ENCODE assay signal across 23 cellular contexts in the genomic region with DNA sequence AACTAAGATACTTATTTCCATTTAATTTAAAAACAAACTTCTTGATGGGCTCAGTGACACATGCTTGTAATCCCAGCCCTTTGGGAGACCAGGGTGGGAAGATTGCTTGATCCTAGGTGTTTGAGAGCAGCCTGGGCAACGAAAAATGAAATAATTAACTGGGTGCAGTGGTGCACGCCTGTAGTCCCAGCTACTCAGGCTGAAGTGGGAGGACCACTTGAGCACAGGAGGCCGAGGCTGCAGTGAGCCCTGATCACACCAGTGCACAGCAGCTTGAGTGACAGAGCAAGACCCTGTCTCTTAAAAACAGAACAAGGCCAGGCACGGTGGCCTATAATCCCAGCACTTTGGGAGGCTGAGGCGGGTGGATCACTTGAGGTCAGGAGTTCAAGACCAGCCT.
"Had no signal": no experiment of that assay in that cellular context is flagged by ENCODE, and none has a peak within 500 bp of the region (broad histone marks: within the 10 kb centered on the region; RNA-seq: fewer than 3 reads in every experiment).

No MANE protein-coding gene starts in this region.

- H3K27ac ChIP-seq: heart left ventricle, left ventricle myocardium inferior, ovary, right lobe of liver, skin epidermis, tibial nerve, vagina had no signal

- FAIRE-seq: bronchial epithelial cell, islet of Langerhans had no signal

- ATAC-seq: activated CD8-positive, alpha-beta memory T cell treated with anti-CD3 and anti-CD28 coated beads, Interleukin-2, amount 10 ng/mL, durations not matched to agents 7 days and 5 days; heart left ventricle; natural killer cell treated with Interleukin-12 subunit alpha and Interleukin-12 subunit beta and Interleukin-15 and Interleukin-18, amount 100 ng/mL, for 72 hours; right lobe of liver; stimulated activated naive CD8-positive, alpha-beta T cell treated with anti-CD3 and anti-CD28 coated beads, Interleukin-15, amount 100 ng/mL, for 72 hours had no signal

- H3K36me3 ChIP-seq: gastrocnemius medialis, left ventricle myocardium inferior, ovary, right lobe of liver, tibial nerve, vagina had no signal

- H3K4me1 ChIP-seq: right lobe of liver had no signal

- DNase-seq: activated CD4-positive, alpha-beta T cell treated with anti-CD3 and anti-CD28 coated beads, Interleukin-2, amount 10 ng/mL, durations not matched to agents 24 days and 14 days; activated CD8-positive, alpha-beta memory T cell treated with anti-CD3 and anti-CD28 coated beads, Interleukin-2, amount 10 ng/mL, durations not matched to agents 7 days and 5 days; activated CD8-positive, alpha-beta T cell treated with anti-CD3 and anti-CD28 coated beads for 36 hours; activated effector memory CD4-positive, alpha-beta T cell treated with anti-CD3 and anti-CD28 coated beads, Interleukin-2, amount 50 U/mL, for 16 hours; activated naive CD4-positive, alpha-beta T cell treated with anti-CD3 and anti-CD28 coated beads, Interleukin-2, amount 10 ng/mL, durations not matched to agents 7 days and 5 days; activated T-cell treated with anti-CD3 and anti-CD28 coated beads for 4 hours; cerebellar nuclear complex; esophagus squamous epithelium; heart left ventricle; left ventricle myocardium inferior; mammary epithelial cell; ovary; right lobe of liver; stimulated activated CD4-positive, alpha-beta T cell treated with anti-CD3 and anti-CD28 coated beads, Interleukin-1b, Interleukin-23, amount 100 ng/mL, for 48 hours; stimulated activated naive CD8-positive, alpha-beta T cell treated with anti-CD3 and anti-CD28 coated beads, Interleukin-15, amount 100 ng/mL, for 72 hours had no signal

- H3K4me3 ChIP-seq: coronary artery, esophagus squamous epithelium, gastrocnemius medialis, heart left ventricle, left ventricle myocardium inferior, ovary, right lobe of liver, skin epidermis, tibial nerve, vagina had no signal

- H3K9me3 ChIP-seq: esophagus squamous epithelium, gastrocnemius medialis, heart left ventricle, left ventricle myocardium inferior, ovary, right lobe of liver, tibial nerve, vagina had no signal
